Comparison of ENCODE assay signal across 16 cellular contexts in genomic region chr1:228358039-228358763, GRCh38. TPM values are rescaled to one million over a fixed set of nuclear protein-coding genes. Genes with fewer than 3 reads are reported as not detected.
A peak's percentile ranks its signal among the peaks of the same experiment; 100 is the strongest.
DNase-seq lines count a peak whose midpoint lies in the region; ATAC-seq, FAIRE-seq and TF ChIP-seq lines count a peak whose summit lies in the region.
"Had no signal": no experiment of that assay in that cellular context is flagged by ENCODE, and none has a peak within 500 bp of the region (broad histone marks: within the 10 kb centered on the region; RNA-seq: fewer than 3 reads in every experiment).

No MANE protein-coding gene starts in this region.

- H3K9ac ChIP-seq in K562 (ENCODE audit: insufficient read depth in 1 of 2, low read depth in 2 of 2, low read length in 2 of 2) = no peak overlapping the region

- no peaks in the 10 kb centered on the region for H3K4me1 Mint-ChIP-seq in T-cell

- no peaks in the 10 kb centered on the region for H3K9me3 Mint-ChIP-seq in T-cell

- WGBS in K562 (ENCODE audit: insufficient coverage, low coverage, missing lambda C conversion rate) = 32% methylated on average over 4 of the region's 4 CpGs
- 55 to 70% (median 58%) methylated on average over 4 of the region's 4 CpGs for WGBS in stomach, 5 donors

- H3K4me3 ChIP-seq in K562 = no peak overlapping the region
- H3K4me3 ChIP-seq in stomach = no peak overlapping the region
- H3K4me3 ChIP-seq: colonic mucosa had no signal

- H3K9me1 ChIP-seq in K562 (ENCODE audit: control insufficient read depth, insufficient read depth, low read length) = no peaks in the 10 kb centered on the region

- in situ Hi-C loops in K562 (cut with MboI) = no loop called here

- ATAC-seq in K562 (no peak), T-cell (replicated peaks in 1 of 4) (no peak)
- ATAC-seq: foreskin keratinocyte had no signal

- no peaks in the 10 kb centered on the region for H3K27me3 Mint-ChIP-seq in T-cell

- H3K27me3 ChIP-seq in K562 (ENCODE audit: control insufficient read depth in 2 of 2, insufficient read depth in 2 of 2, low read length in 2 of 2) (no peaks in the 10 kb centered on the region), stomach (no peaks in the 10 kb centered on the region)
- H3K27me3 ChIP-seq: colonic mucosa, foreskin keratinocyte had no signal

- TF ChIP-seq CTCF in K562 (IDR thresholded peaks at IDR 0.05 in 2 of 3, conservative IDR thresholded peaks at IDR 0.05 in 1 of 3; ENCODE audit: insufficient read depth in 2 of 3, low read depth in 1 of 3, low read length in 3 of 3) = no peak
- no peak for TF ChIP-seq CTCF in stomach (IDR thresholded peaks at IDR 0.05)

- H4K20me1 ChIP-seq in K562 (replicated peaks; ENCODE audit: control insufficient read depth, insufficient read depth, low read length) = no peaks in the 10 kb centered on the region

- POLR2A ChIA-PET in K562 (lab: Yijun Ruan, JAX) = interaction anchor here (0.6 kb wide), 1 partner anchor 11 kb away, joined by 3 read pairs; no protein-coding TSS in a partner anchor
- POLR2A ChIA-PET in T-cell (lab: Charles Lee) = no interaction called here

- no peaks in the 10 kb centered on the region for H3K79me2 ChIP-seq in K562 (ENCODE audit: control insufficient read depth, insufficient read depth, low read length)

- no peaks in the 10 kb centered on the region for H3K36me3 ChIP-seq in K562 (ENCODE audit: control insufficient read depth, insufficient read depth, low read length)
- H3K36me3 ChIP-seq in stomach = no peaks in the 10 kb centered on the region
- H3K36me3 ChIP-seq: colonic mucosa had no signal

- no peak overlapping the region for H2AFZ ChIP-seq in K562 (ENCODE audit: low read depth, low read length)

- peak overlapping the region in 1 of 2 donors; percentile 44 for H3K27ac Mint-ChIP-seq in T-cell

- BruUV-seq in K562 (replicated peaks; lab: Mats Ljungman, UMichigan) = no TSS peak

- no peak for TF ChIP-seq RAD21 in K562 (CRISPR knock-in tag; conservative IDR thresholded peaks at IDR 0.05 in 1 of 2, IDR thresholded peaks at IDR 0.05 in 1 of 2)

- H3K27ac ChIP-seq in K562 (ENCODE audit: extremely low read depth, low read depth, low read length) (no peak overlapping the region), stomach (no peak overlapping the region)
- H3K27ac ChIP-seq: colonic mucosa, foreskin keratinocyte, RWPE1 had no signal

- intact Hi-C loops in K562 (cut with micrococcal nuclease) (no loop called here), stomach (cut with DNase I; ENCODE audit: low total_unique reads) (no loop called here)

- peak; percentile 40 for FAIRE-seq in K562 (lab: Jason Lieb, UNC)
- FAIRE-seq: small intestine had no signal

- H3K9me3 ChIP-seq in K562 (replicated peaks; ENCODE audit: control insufficient read depth, insufficient read depth, low read depth, low read length) = no peaks in the 10 kb centered on the region
- no peaks in the 10 kb centered on the region for H3K9me3 ChIP-seq in stomach
- H3K9me3 ChIP-seq: Caco-2, colonic mucosa had no signal

- no peaks in the 10 kb centered on the region for H3K36me3 Mint-ChIP-seq in T-cell

- no peak for TF ChIP-seq POLR2A in K562 (conservative IDR thresholded peaks at IDR 0.05)
- TF ChIP-seq POLR2A in stomach (IDR thresholded peaks at IDR 0.05) = no peak

- no peak overlapping the region for H3K4me2 ChIP-seq in K562 (ENCODE audit: insufficient read depth, low read length)

- H3K4me1 ChIP-seq in K562 (replicated peaks in 1 of 2; ENCODE audit: control insufficient read depth in 2 of 2, insufficient read depth in 2 of 2, low read length in 2 of 2) = peaks cover 0 to 54% of the 10 kb centered on the region in 2 experiments; a peak in 3 of 5 replicates
- no peaks in the 10 kb centered on the region for H3K4me1 ChIP-seq in stomach
- H3K4me1 ChIP-seq: Caco-2, colonic mucosa, foreskin keratinocyte had no signal

- DNase-seq in ELR (ENCODE audit: low read depth) (peak; percentile 37), LHCN-M2 (ENCODE audit: low read depth) (peak; percentile 4), K562 (ENCODE audit: extremely low read depth in 1 of 4, low spot score in 3 of 4) (no peak), myocyte (ENCODE audit: low read depth) (peak; percentile 18), SKM-1 (lab: John Stamatoyannopoulos, UW; ENCODE audit: unreplicated experiment) (no peak), stomach (no peak), T-cell (no peak)
- DNase-seq: activated naive CD4-positive, alpha-beta T cell; Caco-2; colonic mucosa; NCI-H1417 treated with DMSO at 0.1 percent for 48 hours; NCI-H748 treated with DMSO at 0.1 percent for 48 hours; small intestine; SW 1271 had no signal

- TF ChIP-seq EP300 in K562 (IDR thresholded peaks at IDR 0.05; ENCODE audit: low read length) = no peak
- no peak for TF ChIP-seq EP300 in stomach (IDR thresholded peaks at IDR 0.05)

- CTCF ChIA-PET in K562 (lab: Yijun Ruan, JAX; ENCODE audit: low intra/inter-chr PET ratio) (no interaction called here), T-cell (lab: Charles Lee) (no interaction called here)

- no peak overlapping the region for H3K4me3 Mint-ChIP-seq in T-cell

TF ChIP-seq in K562, 482 proteins besides CTCF, POLR2A, EP300 and RAD21 (continues in another document):
- TF ChIP-seq, protein P1, sequence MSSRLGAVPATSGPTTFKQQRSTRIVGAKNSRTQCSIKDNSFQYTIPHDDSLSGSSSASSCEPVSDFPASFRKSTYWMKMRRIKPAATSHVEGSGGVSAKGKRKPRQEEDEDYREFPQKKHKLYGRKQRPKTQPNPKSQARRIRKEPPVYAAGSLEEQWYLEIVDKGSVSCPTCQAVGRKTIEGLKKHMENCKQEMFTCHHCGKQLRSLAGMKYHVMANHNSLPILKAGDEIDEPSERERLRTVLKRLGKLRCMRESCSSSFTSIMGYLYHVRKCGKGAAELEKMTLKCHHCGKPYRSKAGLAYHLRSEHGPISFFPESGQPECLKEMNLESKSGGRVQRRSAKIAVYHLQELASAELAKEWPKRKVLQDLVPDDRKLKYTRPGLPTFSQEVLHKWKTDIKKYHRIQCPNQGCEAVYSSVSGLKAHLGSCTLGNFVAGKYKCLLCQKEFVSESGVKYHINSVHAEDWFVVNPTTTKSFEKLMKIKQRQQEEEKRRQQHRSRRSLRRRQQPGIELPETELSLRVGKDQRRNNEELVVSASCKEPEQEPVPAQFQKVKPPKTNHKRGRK (tag; IDR thresholded peaks at IDR 0.05) = no peak

RNA-seq across cellular contexts. Expression of gene TRIM11, which starts 48.4 kb away (rescaled TPM):
- total RNA-seq in LHCN-M2 (2014; rRNA removed) (22.3 and 22.4 TPM in 2 replicates), K562 (2014; rRNA removed) (45.1 and 49.1 TPM in 2 replicates), K562 (2014; rRNA removed; fragmentation: Illumina TruSeq; extraction: Trizol) (14.8 and 18.0 TPM in 2 replicates), K562 (2015; rRNA removed; fragmentation: Illumina TruSeq; extraction: Trizol) (29.7 and 29.8 TPM in 2 replicates), K562 (2021) (64.3 and 66.8 TPM in 2 replicates), myocyte (11.3 and 12.7 TPM in 2 replicates), stomach (100 to 1,000 TPM in 1 of 5 donors, 10 to 100 TPM in 3, 1 to 10 TPM in 1; 7.1 to 163 (median 23.9) TPM), T-cell (10 to 100 TPM; 36.4 to 66.6 (median 61.7) TPM)
- polyA plus RNA-seq in LHCN-M2 (2012) = 10.9 TPM
- total RNA-seq in K562 (2011; cell fraction: chromatin; rRNA removed; ENCODE audit: low replicate concordance) = 106 and 219 TPM in 2 replicates
- 114 and 116 TPM in 2 replicates for total RNA-seq in K562 (2011; cell fraction: nucleolus; rRNA removed)
- total RNA-seq in K562 (2011; cell fraction: nucleoplasm; rRNA removed) = 107 and 126 TPM in 2 replicates
- polyA plus RNA-seq in K562 (2011; rRNA removed) (17.5 and 26.5 TPM in 2 replicates), K562 (2014; fragmentation: Illumina TruSeq; extraction: Trizol) (33.7 and 35.0 TPM in 2 replicates), K562 (2014; fragmentation: Nextera tagmentation; extraction: Ambion mirVana) (1 to 10 TPM; 3.6 to 3.8 TPM), K562 (2014; rRNA removed) (34.4 and 43.0 TPM in 2 replicates), stomach (10 to 100 TPM in 2 of 3 donors, 1 to 10 TPM in 1; 9.4 to 15.7 (median 10.8) TPM)
- polyA plus RNA-seq in K562 (2011; cell fraction: cytosol; rRNA removed) = 15.7 and 25.5 TPM in 2 replicates
- polyA plus RNA-seq in K562 (2011; cell fraction: nucleus; rRNA removed) = 67.6 and 116 TPM in 2 replicates
- polyA plus RNA-seq in K562 (2012) = 33.4 and 43.7 TPM in 2 replicates
- 24.4 and 25.6 TPM in 2 replicates for polyA minus RNA-seq in K562 (2011; rRNA and poly(A)+ RNA removed)
- 22.2 and 23.9 TPM in 2 replicates for polyA minus RNA-seq in K562 (2011; cell fraction: cytosol; rRNA and poly(A)+ RNA removed)
- polyA minus RNA-seq in K562 (2011; cell fraction: nucleus; rRNA and poly(A)+ RNA removed) = 42.0 and 46.8 TPM in 2 replicates
- 12.7 TPM for polyA plus RNA-seq in myocyte (2012)

RNA-seq across cellular contexts. Expression of gene TRIM17, which starts 58.5 kb away (rescaled TPM):
- not detected in 2 replicates for total RNA-seq in LHCN-M2 (2014; rRNA removed)
- polyA plus RNA-seq in LHCN-M2 (2012) = 0.33 TPM
- not detected in 2 replicates for total RNA-seq in K562 (2011; cell fraction: chromatin; rRNA removed; ENCODE audit: low replicate concordance)
- 0.26 TPM in 1 of 2 replicates, not detected in the other for total RNA-seq in K562 (2011; cell fraction: nucleolus; rRNA removed)
- total RNA-seq in K562 (2011; cell fraction: nucleoplasm; rRNA removed) = not detected in 2 replicates
- not detected in 2 replicates for total RNA-seq in K562 (2014; rRNA removed)
- total RNA-seq in K562 (2014; rRNA removed; fragmentation: Illumina TruSeq; extraction: Trizol) = not detected in 2 replicates
- not detected in 2 replicates for total RNA-seq in K562 (2015; rRNA removed; fragmentation: Illumina TruSeq; extraction: Trizol)
- not detected in 2 replicates for total RNA-seq in K562 (2021)
- not detected in 2 replicates for polyA plus RNA-seq in K562 (2011; rRNA removed)
- not detected in 2 replicates for polyA plus RNA-seq in K562 (2011; cell fraction: cytosol; rRNA removed)
- polyA plus RNA-seq in K562 (2011; cell fraction: nucleus; rRNA removed) = 0.07 TPM in 1 of 2 replicates, not detected in the other
- 0.35 and 0.83 TPM in 2 replicates for polyA plus RNA-seq in K562 (2012)
- polyA plus RNA-seq in K562 (2014; fragmentation: Illumina TruSeq; extraction: Trizol) = not detected in 2 replicates
- not detected for polyA plus RNA-seq in K562 (2014; fragmentation: Nextera tagmentation; extraction: Ambion mirVana)
- polyA plus RNA-seq in K562 (2014; rRNA removed) = not detected in 2 replicates
- polyA minus RNA-seq in K562 (2011; rRNA and poly(A)+ RNA removed) = not detected in 2 replicates
- polyA minus RNA-seq in K562 (2011; cell fraction: cytosol; rRNA and poly(A)+ RNA removed) = not detected in 2 replicates
- polyA minus RNA-seq in K562 (2011; cell fraction: nucleus; rRNA and poly(A)+ RNA removed) = not detected in 2 replicates
- total RNA-seq in myocyte = not detected in 2 replicates
- polyA plus RNA-seq in myocyte (2012) = 0.93 TPM
- 1 to 10 TPM in 3 of 5 donors, not detected in 2; 1.8 to 6.2 (median 5.3) TPM for total RNA-seq in stomach
- 1 to 10 TPM in 2 of 3 donors, not detected in 1; 1.2 to 1.7 TPM for polyA plus RNA-seq in stomach
- 1 to 10 TPM in 4 of 5 donors, under 1 TPM in 1; 0.90 to 4.7 (median 1.7) TPM for total RNA-seq in T-cell

Comparison
In these comparisons a context has a peak if more than half of its experiments do, and no peak if none do; other contexts are left out.
1. DNase-seq: peak in ELR (single experiment), LHCN-M2 (single experiment) and myocyte (single experiment); none in K562 (0 of 4), SKM-1 (single experiment), stomach (single experiment) and T-cell (0 of 34).